In genomic region chr1:24822887-24823286, GRCh38 we compare ENCODE assay signal across 20 cellular contexts.
DNase-seq lines count a peak whose midpoint lies in the region; FAIRE-seq and TF ChIP-seq lines count a peak whose summit lies in the region.
"Had no signal": no experiment of that assay in that cellular context is flagged by ENCODE, and none has a peak within 500 bp of the region (broad histone marks: within the 10 kb centered on the region; RNA-seq: fewer than 3 reads in every experiment).

No MANE protein-coding gene starts in this region.

- CTCF ChIA-PET in endothelial cell of umbilical vein (lab: Charles Lee) = interaction anchor here (0.9 to 10.3 kb wide), 4 partner anchors 12 to 134 kb away, joined by 3 to 283 read pairs (median 6); no protein-coding TSS in a partner anchor

- no peak overlapping the region for H3K27ac Mint-ChIP-seq in immature natural killer cell
- H3K27ac Mint-ChIP-seq: T-helper 1 cell treated with Interleukin-12 subunit alpha and Interleukin-12 subunit beta and Interleukin-4 antibody, amounts not matched to agents 30 μg/mL and 1 μg/mL, for 36 hours had no signal

- dilution Hi-C loops in endothelial cell of umbilical vein (cut with MboI; ENCODE audit: extremely low pct_ligation_motif_present, low sequenced_read_pairs) = no loop called here

- no peak overlapping the region for H3K4me3 Mint-ChIP-seq in immature natural killer cell
- H3K4me3 Mint-ChIP-seq: neural crest cell; T-helper 1 cell treated with Interleukin-12 subunit alpha and Interleukin-12 subunit beta and Interleukin-4 antibody, amounts not matched to agents 30 μg/mL and 1 μg/mL, for 36 hours had no signal

- H3K9ac ChIP-seq in BLaER1 = no peak overlapping the region
- 0 out of 2 replicates have a peak overlapping the region, but pooled peaks have one; percentile 7 for H3K9ac ChIP-seq in Karpas-422 (ENCODE audit: low read length)
- no peak overlapping the region for H3K9ac ChIP-seq in endothelial cell of umbilical vein (replicated peaks; ENCODE audit: extremely low read depth, insufficient read depth, low read length)

- DNase-seq in Karpas-422 (no peak), endothelial cell of umbilical vein (ENCODE audit: low read depth, low spot score) (peak; percentile 31), osteoblast (ENCODE audit: insufficient read length, low spot score, missing footprints) (no peak), RKO (ENCODE audit: low spot score) (no peak), activated gamma-delta T cell treated with Interleukin-2 at 50 U/mL for 16 hours (no peak), immature natural killer cell (no peak)
- DNase-seq in stimulated activated naive CD4-positive, alpha-beta T cell treated with Interleukin-2 at 50 U/mL for 16 hours (lab: John Stamatoyannopoulos, UW) = no peak
- DNase-seq: Caco-2; cerebellar nuclear complex; GOT3; heart left ventricle; mesendoderm; NCI-H1930; NCI-H446; NK-92 treated with Interleukin-12 subunit alpha and Interleukin-12 subunit beta, amount 100 ng/mL, for 24 hours; stimulated activated naive CD4-positive, alpha-beta T cell had no signal

- H3K4me2 ChIP-seq in BLaER1 = peak overlapping the region; percentile 16; the same call in 1 of the 2 replicates
- H3K4me2 ChIP-seq in Karpas-422 (ENCODE audit: low read depth, low read length, poor library complexity, severe bottlenecking) = peak overlapping the region; percentile 21
- H3K4me2 ChIP-seq in endothelial cell of umbilical vein (ENCODE audit: insufficient read depth, low read length) = no peak overlapping the region
- H3K4me2 ChIP-seq in osteoblast (ENCODE audit: insufficient read depth, low read length) = no peak overlapping the region

- no peaks in the 10 kb centered on the region for H3K36me3 Mint-ChIP-seq in immature natural killer cell

- no peaks in the 10 kb centered on the region for H3K9me3 ChIP-seq in BLaER1
- no peaks in the 10 kb centered on the region for H3K9me3 ChIP-seq in Karpas-422 (ENCODE audit: low read length)
- no peaks in the 10 kb centered on the region for H3K9me3 ChIP-seq in endothelial cell of umbilical vein (replicated peaks; ENCODE audit: control insufficient read depth, insufficient read depth, low read length)
- no peaks in the 10 kb centered on the region for H3K9me3 ChIP-seq in osteoblast (ENCODE audit: low read depth, low read length)
- H3K9me3 ChIP-seq: Caco-2, heart left ventricle had no signal

- H3K9me3 Mint-ChIP-seq in immature natural killer cell = no peaks in the 10 kb centered on the region
- H3K9me3 Mint-ChIP-seq: neural crest cell; T-helper 1 cell treated with Interleukin-12 subunit alpha and Interleukin-12 subunit beta and Interleukin-4 antibody, amounts not matched to agents 30 μg/mL and 1 μg/mL, for 36 hours had no signal

- no peaks in the 10 kb centered on the region for H3K4me1 Mint-ChIP-seq in immature natural killer cell

- peaks cover 85% of the 10 kb centered on the region for H3K79me2 ChIP-seq in Karpas-422 (ENCODE audit: low read length)
- H3K79me2 ChIP-seq in endothelial cell of umbilical vein (ENCODE audit: control insufficient read depth, insufficient read depth, low read length) = peaks cover 94% of the 10 kb centered on the region
- H3K79me2 ChIP-seq in osteoblast (ENCODE audit: insufficient read depth, low read length) = peaks cover 97% of the 10 kb centered on the region

- POLR2A ChIA-PET in endothelial cell of umbilical vein (lab: Charles Lee) = no interaction called here

- H3K27ac ChIP-seq in BLaER1 (no peak overlapping the region), Karpas-422 (ENCODE audit: low read length) (peak overlapping the region; percentile 76), endothelial cell of umbilical vein (ENCODE audit: insufficient read depth, low read depth, low read length) (no peak overlapping the region), osteoblast (ENCODE audit: low read depth, low read length) (peak overlapping the region; percentile 7)

- intact Hi-C loops in endothelial cell of umbilical vein (cut with micrococcal nuclease) = no loop called here

- no peak for TF ChIP-seq CTCF in endothelial cell of umbilical vein (IDR thresholded peaks at IDR 0.05; ENCODE audit: extremely low read depth in 1 of 2, insufficient read depth in 1 of 2, low read depth in 1 of 2, low read length in 2 of 2)
- no peak for TF ChIP-seq CTCF in osteoblast (IDR thresholded peaks at IDR 0.05; ENCODE audit: extremely low read depth, low read depth, low read length)

- no peak for TF ChIP-seq POLR2A in endothelial cell of umbilical vein (IDR thresholded peaks at IDR 0.05; ENCODE audit: low read depth, low read length)

- peaks cover 79% of the 10 kb centered on the region for H4K20me1 ChIP-seq in BLaER1
- H4K20me1 ChIP-seq in Karpas-422 (ENCODE audit: insufficient read depth, low read depth, low read length) = no peaks in the 10 kb centered on the region
- peaks cover 7% of the 10 kb centered on the region for H4K20me1 ChIP-seq in endothelial cell of umbilical vein (replicated peaks; ENCODE audit: control insufficient read depth, extremely low read depth, insufficient read depth, low read length)
- H4K20me1 ChIP-seq in osteoblast (ENCODE audit: insufficient read depth, low read length) = peaks cover 85% of the 10 kb centered on the region

- peaks cover 58% of the 10 kb centered on the region for H3K4me1 ChIP-seq in BLaER1
- peaks cover 82% of the 10 kb centered on the region for H3K4me1 ChIP-seq in Karpas-422 (ENCODE audit: low read length)
- H3K4me1 ChIP-seq in endothelial cell of umbilical vein (ENCODE audit: control insufficient read depth, extremely low read depth, insufficient read depth, low read length) = peaks cover 15% of the 10 kb centered on the region
- peaks cover 27% of the 10 kb centered on the region for H3K4me1 ChIP-seq in osteoblast (ENCODE audit: insufficient read depth, low read length)
- H3K4me1 ChIP-seq: Caco-2 had no signal

- FAIRE-seq in endothelial cell of umbilical vein (lab: Jason Lieb, UNC) = no peak
- FAIRE-seq: urothelium cell line had no signal

- H3K27me3 ChIP-seq in BLaER1 (no peaks in the 10 kb centered on the region), Karpas-422 (ENCODE audit: low read length) (no peaks in the 10 kb centered on the region), endothelial cell of umbilical vein (ENCODE audit: control insufficient read depth in 2 of 2, insufficient read depth in 2 of 2, low read length in 2 of 2) (no peaks in the 10 kb centered on the region), osteoblast (ENCODE audit: insufficient read depth, low read length) (no peaks in the 10 kb centered on the region)
- H3K27me3 ChIP-seq: heart left ventricle had no signal

- H3K9me1 ChIP-seq in endothelial cell of umbilical vein (replicated peaks; ENCODE audit: control insufficient read depth, extremely low read depth, insufficient read depth, low read length) = no peaks in the 10 kb centered on the region

- BruUV-seq in endothelial cell of umbilical vein (replicated peaks; lab: Mats Ljungman, UMichigan) = no TSS peak

- no peak overlapping the region for H2AFZ ChIP-seq in Karpas-422 (ENCODE audit: low read length)
- H2AFZ ChIP-seq in endothelial cell of umbilical vein (ENCODE audit: low read depth, low read length) = no peak overlapping the region
- no peak overlapping the region for H2AFZ ChIP-seq in osteoblast (ENCODE audit: low read length)

- H3K4me3 ChIP-seq in BLaER1 = no peak overlapping the region
- H3K4me3 ChIP-seq in Karpas-422 (ENCODE audit: low read length) = no peak overlapping the region
- H3K4me3 ChIP-seq in endothelial cell of umbilical vein (replicated peaks in 1 of 3; ENCODE audit: insufficient read depth in 1 of 3, low read depth in 1 of 3, low read length in 3 of 3) = no peak overlapping the region
- no peak overlapping the region for H3K4me3 ChIP-seq in osteoblast (ENCODE audit: insufficient read depth, low read length)
- H3K4me3 ChIP-seq: heart left ventricle had no signal

- peaks cover 14% of the 10 kb centered on the region for H3K36me3 ChIP-seq in BLaER1
- peaks cover 4% of the 10 kb centered on the region; the same call in 1 of the 2 replicates for H3K36me3 ChIP-seq in Karpas-422 (ENCODE audit: insufficient read depth, low read length)
- H3K36me3 ChIP-seq in endothelial cell of umbilical vein (ENCODE audit: control insufficient read depth in 2 of 2, extremely low read depth in 1 of 2, insufficient read depth in 2 of 2, low read length in 2 of 2) = no peaks in the 10 kb centered on the region
- peaks cover 50% of the 10 kb centered on the region for H3K36me3 ChIP-seq in osteoblast (ENCODE audit: insufficient read depth, low read length)

- peaks cover 1 to 3% (median 1%) of the 10 kb centered on the region in 3 donors for H3K27me3 Mint-ChIP-seq in immature natural killer cell (ENCODE audit: low read depth in 3 of 3)

- no peaks in the 10 kb centered on the region for H3K9me2 ChIP-seq in Karpas-422 (replicated peaks; ENCODE audit: insufficient read depth, low read length)

TF ChIP-seq in endothelial cell of umbilical vein, 7 proteins besides CTCF, POLR2A, EP300 and RAD21:
- TF ChIP-seq FOS (IDR thresholded peaks at IDR 0.05; ENCODE audit: borderline replicate concordance, insufficient read depth, low read length) (no peak), MYC (IDR thresholded peaks at IDR 0.05; ENCODE audit: low read depth, low read length) (no peak), JUN (IDR thresholded peaks at IDR 0.05; ENCODE audit: borderline replicate concordance, insufficient read depth, insufficient read length, low read depth) (no peak), EZH2 (IDR thresholded peaks at IDR 0.05; ENCODE audit: borderline replicate concordance, low read depth, low read length, severe bottlenecking) (no peak), GATA2 (IDR thresholded peaks at IDR 0.05; ENCODE audit: insufficient read depth, insufficient read length, low read depth, low read length) (no peak), POLR2AphosphoS5 (IDR thresholded peaks at IDR 0.05; ENCODE audit: insufficient read depth, low read depth, low read length) (no peak), MAX (IDR thresholded peaks at IDR 0.05; ENCODE audit: insufficient read depth, insufficient read length) (no peak)

Comparison
In these comparisons a context has a peak if more than half of its experiments do, and no peak if none do; other contexts are left out.
1. H3K27ac ChIP-seq: peak in Karpas-422 (single experiment) and osteoblast (single experiment); none in BLaER1 (single experiment) and endothelial cell of umbilical vein (single experiment).
2. H3K4me2 ChIP-seq: peak in BLaER1 (single experiment) and Karpas-422 (single experiment); none in endothelial cell of umbilical vein (single experiment) and osteoblast (single experiment).